ENCODE assay signal across 8 cellular contexts in the genomic region with DNA sequence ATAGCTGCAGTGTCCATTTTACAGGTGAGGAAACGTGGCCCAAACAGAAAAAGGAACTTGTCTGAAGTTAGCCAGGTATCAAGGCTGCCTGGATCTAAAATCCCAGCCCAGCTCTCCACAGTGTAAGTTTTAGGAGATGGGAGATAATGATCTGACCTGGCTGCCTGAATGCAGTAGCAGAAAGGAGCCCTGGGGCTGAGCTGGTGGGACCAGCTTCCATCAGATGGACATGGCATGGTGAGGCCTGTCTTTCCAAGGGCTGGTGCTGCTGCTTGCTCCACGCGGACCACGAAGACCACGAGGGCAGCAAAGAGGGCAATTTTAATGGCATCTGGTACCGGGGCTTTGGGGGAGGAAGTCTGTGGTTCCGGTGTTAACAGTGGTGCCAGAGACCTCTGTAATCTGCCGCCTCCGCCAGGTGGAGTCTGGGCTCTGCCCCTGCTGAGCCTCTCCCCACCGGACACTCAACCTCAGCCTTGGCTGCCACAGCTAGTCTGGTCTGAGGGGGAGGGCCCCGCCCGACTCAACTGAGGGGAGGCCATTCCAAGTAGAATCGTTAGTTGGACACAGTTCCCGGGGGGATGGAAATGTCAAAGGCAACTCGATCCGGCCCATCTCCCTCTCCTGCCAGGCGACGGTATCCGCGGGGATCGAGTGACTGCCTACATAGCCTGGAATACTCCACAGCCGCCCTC. TPM values are rescaled to one million over a fixed set of nuclear protein-coding genes. Genes with fewer than 3 reads are reported as not detected.
DNase-seq lines count a peak whose midpoint lies in the region; TF ChIP-seq lines count a peak whose summit lies in the region.

No MANE protein-coding gene starts in this region.

- H3K4me1 Mint-ChIP-seq in immature natural killer cell: peaks cover 41 to 44% of the 10 kb centered on the region in 2 donors

- H3K36me3 Mint-ChIP-seq in immature natural killer cell: peaks cover 0 to 4% (median 0%) of the 10 kb centered on the region in 3 donors

- peaks cover 3% of the 10 kb centered on the region for H3K27me3 ChIP-seq in HL-60 (ENCODE audit: insufficient read depth, poor library complexity, severe bottlenecking)
- no peaks in the 10 kb centered on the region for H3K27me3 ChIP-seq in SU-DHL-6 (ENCODE audit: low read length)
- peaks cover 19% of the 10 kb centered on the region for H3K27me3 ChIP-seq in brain microvascular endothelial cell (replicated peaks)
- no peaks in the 10 kb centered on the region for H3K27me3 ChIP-seq in skeletal muscle tissue (ENCODE audit: control insufficient read depth in 3 of 3, insufficient read depth in 3 of 3, low read length in 3 of 3)

- H3K9me2 ChIP-seq in SU-DHL-6 (replicated peaks; ENCODE audit: insufficient read depth, low read length): no peaks in the 10 kb centered on the region

- H3K27ac ChIP-seq in HL-60 (replicated peaks): no peak overlapping the region
- H3K27ac ChIP-seq in SU-DHL-6 (ENCODE audit: low read depth, low read length): peak overlapping the region; percentile 6; the same call in 1 of the 2 replicates
- no peak overlapping the region for H3K27ac ChIP-seq in brain microvascular endothelial cell
- peak overlapping the region; percentile 87 for H3K27ac ChIP-seq in skeletal muscle tissue (ENCODE audit: low read depth, low read length)

- peaks cover 9% of the 10 kb centered on the region; the same call in 1 of the 2 replicates for H3F3A ChIP-seq in SU-DHL-6 (ENCODE audit: insufficient read depth)

- H3K4me1 ChIP-seq in skeletal muscle tissue (ENCODE audit: control insufficient read depth in 3 of 3, insufficient read depth in 3 of 3, low read length in 3 of 3): peaks cover 49 to 65% (median 64%) of the 10 kb centered on the region in 3 donors

- no peaks in the 10 kb centered on the region for H3K79me2 ChIP-seq in SU-DHL-6 (ENCODE audit: insufficient read depth, low read length)

- peak overlapping the region; percentile 80 to 95 (median 94) for H3K27ac Mint-ChIP-seq in immature natural killer cell

- in situ Hi-C loops in brain microvascular endothelial cell (cut with HindIII; ENCODE audit: low pct_ligation_motif_present, low sequenced_read_pairs): no loop called here

- no peaks in the 10 kb centered on the region for H4K20me1 ChIP-seq in SU-DHL-6 (ENCODE audit: low read depth, low read length)

- no peaks in the 10 kb centered on the region for H3K9me3 Mint-ChIP-seq in immature natural killer cell

- H3K27me3 Mint-ChIP-seq in immature natural killer cell (ENCODE audit: low read depth in 3 of 3): peaks cover 1 to 7% (median 6%) of the 10 kb centered on the region in 3 donors

- H3K4me3 ChIP-seq in HL-60 (replicated peaks; ENCODE audit: insufficient read depth, low read length) (peak overlapping the region; percentile 74), SU-DHL-6 (ENCODE audit: insufficient read depth, low read length, poor library complexity, severe bottlenecking) (peak overlapping the region; percentile 63), brain microvascular endothelial cell (ENCODE audit: low read depth, low read length) (peak overlapping the region; percentile 72), skeletal muscle tissue (ENCODE audit: low read length in 3 of 3) (peak overlapping the region; percentile 80 to 88 (median 82))

- TF ChIP-seq CTCF in HL-60 (IDR thresholded peaks at IDR 0.05; ENCODE audit: insufficient read depth, low read length) (peak; percentile 12), SU-DHL-6 (IDR thresholded peaks at IDR 0.05; ENCODE audit: insufficient read depth, low read length, poor library complexity, severe bottlenecking) (peak; percentile 57), brain microvascular endothelial cell (IDR thresholded peaks at IDR 0.05; ENCODE audit: low read depth, low read length, missing control alignments) (peak; percentile 16)

- DNase-seq in GM03348 (ENCODE audit: low spot score) (peak; percentile 24), HL-60 (ENCODE audit: low read depth in 1 of 2, low spot score in 1 of 2) (peak in 1 of 2 experiments; percentile 43), brain microvascular endothelial cell (no peak), immature natural killer cell (peak; percentile 72 to 75 (median 74)), NCI-H2171 (lab: John Stamatoyannopoulos, UW) (no peak), dedifferentiated amniotic fluid mesenchymal stem cell (ENCODE audit: extremely low spot score) (no peak)

- H3K9ac ChIP-seq in SU-DHL-6 (ENCODE audit: low read length): peak overlapping the region; percentile 68
- peak overlapping the region; percentile 79 to 91 (median 81) for H3K9ac ChIP-seq in skeletal muscle tissue (ENCODE audit: low read depth in 1 of 3, low read length in 3 of 3)

- no peaks in the 10 kb centered on the region for H3K9me3 ChIP-seq in SU-DHL-6 (ENCODE audit: insufficient read depth, low read length)
- H3K9me3 ChIP-seq in skeletal muscle tissue (ENCODE audit: control insufficient read depth in 3 of 3, low read length in 3 of 3): no peaks in the 10 kb centered on the region

- peak overlapping the region; percentile 80 for H2AFZ ChIP-seq in SU-DHL-6 (ENCODE audit: low read depth, low read length, severe bottlenecking)

- H3K36me3 ChIP-seq in SU-DHL-6 (ENCODE audit: low read length) (no peaks in the 10 kb centered on the region), brain microvascular endothelial cell (replicated peaks) (no peaks in the 10 kb centered on the region), skeletal muscle tissue (ENCODE audit: control insufficient read depth in 3 of 3, insufficient read depth in 3 of 3, low read length in 3 of 3) (peaks cover 9 to 16% (median 15%) of the 10 kb centered on the region in 3 donors)

- H3K4me3 Mint-ChIP-seq in immature natural killer cell: peak overlapping the region; percentile 90 to 95 (median 92)

- peak overlapping the region; percentile 70 for H3K4me2 ChIP-seq in SU-DHL-6 (ENCODE audit: low read depth, low read length, poor library complexity, severe bottlenecking)

RNA-seq across cellular contexts. Expression of gene MYORG, which starts 0.7 kb away (rescaled TPM):
- under 1 TPM in 2 of 3 donors, not detected in 1; 0.30 to 0.69 TPM for polyA plus RNA-seq in immature natural killer cell
- total RNA-seq in skeletal muscle tissue: 4.2 TPM

RNA-seq across cellular contexts. Expression of gene NUDT2, which starts 46.7 kb away (rescaled TPM):
- 10 to 100 TPM; 24.3 to 35.4 (median 27.6) TPM for polyA plus RNA-seq in immature natural killer cell
- 32.9 TPM for total RNA-seq in skeletal muscle tissue

RNA-seq across cellular contexts. Expression of gene KIF24, which starts 47.0 kb away (rescaled TPM):
- polyA plus RNA-seq in immature natural killer cell: under 1 TPM in 1 of 3 donors, not detected in 2; 0.25 TPM
- 5.7 TPM for total RNA-seq in skeletal muscle tissue

Comparison
In these comparisons a context has a peak if more than half of its experiments do, and no peak if none do; other contexts are left out.
1. DNase-seq: peak in GM03348 (single experiment) and immature natural killer cell (3 of 3); none in brain microvascular endothelial cell (single experiment), NCI-H2171 (single experiment) and dedifferentiated amniotic fluid mesenchymal stem cell (single experiment).
2. H3K27ac ChIP-seq: peak in SU-DHL-6 (single experiment) and skeletal muscle tissue (single experiment); none in HL-60 (single experiment) and brain microvascular endothelial cell (single experiment).
3. Peak in every context shown above with its lines, with median percentiles within 50 percentile points of each other: H3K4me3 ChIP-seq and CTCF ChIP-seq.